ENCODE assay signal across 13 cellular contexts in the genomic region with DNA sequence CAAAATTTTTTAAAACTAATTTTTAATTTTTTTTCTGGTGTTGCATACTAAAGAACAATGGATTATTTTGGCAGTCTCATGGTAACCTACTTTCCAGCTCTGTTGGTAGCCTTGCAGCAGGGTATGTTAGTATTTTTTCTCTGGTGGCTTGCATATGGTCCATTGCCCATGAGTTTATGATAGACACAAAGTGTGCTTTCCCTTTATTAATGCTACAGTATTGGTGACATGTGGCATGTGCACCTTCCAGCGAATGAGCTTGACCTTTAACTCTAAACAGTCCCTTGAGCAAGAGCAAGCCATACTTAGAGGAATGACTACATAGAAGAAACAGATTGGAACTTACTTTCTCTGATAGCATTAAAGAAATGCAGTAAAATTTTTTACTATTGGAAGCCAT.
"Had no signal": no experiment of that assay in that cellular context is flagged by ENCODE, and none has a peak within 500 bp of the region (broad histone marks: within the 10 kb centered on the region; RNA-seq: fewer than 3 reads in every experiment).

No MANE protein-coding gene starts in this region.

- H3K27me3 ChIP-seq: esophagus muscularis mucosa, hepatocyte had no signal

- H3K4me3 ChIP-seq: esophagus muscularis mucosa, hepatocyte, left ventricle myocardium inferior, lower lobe of right lung had no signal

- H3K36me3 ChIP-seq: esophagus muscularis mucosa, left ventricle myocardium inferior, lower lobe of right lung had no signal

- H3K4me1 ChIP-seq: esophagus muscularis mucosa, left ventricle myocardium inferior, lower lobe of right lung had no signal

- DNase-seq: effector memory CD4-positive, alpha-beta T cell; foreskin melanocyte; head of caudate nucleus; kidney; left cardiac atrium; left ventricle myocardium inferior; lower lobe of right lung; natural killer cell; posterior cingulate gyrus; stimulated activated naive CD4-positive, alpha-beta T cell treated with Interleukin-2 at 50 U/mL for 16 hours; trophoblast cell had no signal

- FAIRE-seq: kidney had no signal

- H3K9me3 ChIP-seq: esophagus muscularis mucosa, left ventricle myocardium inferior, lower lobe of right lung had no signal
